22 cellular contexts compared by ENCODE assay signal in genomic region chr11:1506981-1507380, GRCh38. TPM values are rescaled to one million over a fixed set of nuclear protein-coding genes. Genes with fewer than 3 reads are reported as not detected.
DNase-seq lines count a peak whose midpoint lies in the region; ATAC-seq, FAIRE-seq and TF ChIP-seq lines count a peak whose summit lies in the region.
"Had no signal": no experiment of that assay in that cellular context is flagged by ENCODE, and none has a peak within 500 bp of the region (broad histone marks: within the 10 kb centered on the region; RNA-seq: fewer than 3 reads in every experiment).

No MANE protein-coding gene starts in this region.

- no peak overlapping the region for H3K23ac ChIP-seq in H1 (ENCODE audit: insufficient read length)
- peak overlapping the region; percentile 91 for H3K23ac ChIP-seq in neuronal stem cell (ENCODE audit: low read depth, low read length, poor library complexity)

- H3K4me3 ChIP-seq in right atrium auricular region: no peak overlapping the region
- H3K4me3 ChIP-seq in H1 (ENCODE audit: extremely low read depth in 1 of 4, insufficient read depth in 2 of 4, low read depth in 3 of 4, low read length in 4 of 4): no peak overlapping the region
- H3K4me3 ChIP-seq in neuronal stem cell (ENCODE audit: low read length in 2 of 2): no peak overlapping the region
- H3K4me3 ChIP-seq: dorsolateral prefrontal cortex, Peyer's patch, SJCRH30, transverse colon had no signal

- no peaks in the 10 kb centered on the region for H3K23me2 ChIP-seq in H1 (ENCODE audit: low read depth, low read length)

- H3K56ac ChIP-seq in H1 (replicated peaks; ENCODE audit: insufficient read length, low read depth, low read length): no peak overlapping the region

- no peak overlapping the region; the same call in 1 of the 2 replicates for H3K18ac ChIP-seq in H1 (ENCODE audit: extremely low read depth, low read length)
- H3K18ac ChIP-seq in neuronal stem cell (ENCODE audit: low read length): peak overlapping the region; percentile 80

- TF ChIP-seq POLR2A in H1 (IDR thresholded peaks at IDR 0.05; ENCODE audit: control extremely low read depth in 1 of 2, low read depth in 2 of 2, low read length in 2 of 2): no peak

- ATAC-seq in Right ventricle myocardium superior (ENCODE audit: poor library complexity) (no peak), GM18907 (IDR thresholded peaks at IDR 0.05; ENCODE audit: unreplicated experiment) (no peak)
- ATAC-seq: activated CD8-positive, alpha-beta memory T cell treated with anti-CD3 and anti-CD28 coated beads, Interleukin-2, amount 10 ng/mL, durations not matched to agents 7 days and 5 days had no signal

- H3K4me2 ChIP-seq in H1 (ENCODE audit: insufficient read depth in 1 of 2, low read depth in 2 of 2, low read length in 2 of 2) (no peak overlapping the region), neuronal stem cell (ENCODE audit: insufficient read depth, low read length, poor library complexity, severe bottlenecking) (no peak overlapping the region)

- H4K8ac ChIP-seq in H1 (ENCODE audit: extremely low read depth, insufficient read depth, low read length) (no peak overlapping the region), neuronal stem cell (ENCODE audit: low read depth, low read length) (no peak overlapping the region)

- no peak for TF ChIP-seq EP300 in H1 (IDR thresholded peaks at IDR 0.05; ENCODE audit: borderline replicate concordance in 1 of 2, low read depth in 2 of 2, low read length in 2 of 2)

- H3K14ac ChIP-seq in H1 (ENCODE audit: insufficient read length): no peak overlapping the region
- peak overlapping the region; percentile 90 for H3K14ac ChIP-seq in neuronal stem cell (ENCODE audit: low read length)

- H2BK12ac ChIP-seq in H1 (ENCODE audit: low read depth, low read length) (0 out of 2 replicates have a peak overlapping the region, but pooled peaks have one; percentile 39), neuronal stem cell (ENCODE audit: low read length) (peak overlapping the region; percentile 14)

- no peak for TF ChIP-seq RAD21 in H1 (IDR thresholded peaks at IDR 0.05 in 1 of 2, conservative IDR thresholded peaks at IDR 0.05 in 1 of 2; ENCODE audit: low read depth in 2 of 2, low read length in 2 of 2)

- no peak overlapping the region for H3K27ac ChIP-seq in right atrium auricular region
- peak overlapping the region; percentile 24; the same call in 1 of the 2 replicates for H3K27ac ChIP-seq in H1 (ENCODE audit: low read depth, low read length)
- H3K27ac ChIP-seq in neuronal stem cell (replicated peaks; ENCODE audit: low read length): no peak overlapping the region
- H3K27ac ChIP-seq: Peyer's patch, SJCRH30 had no signal

- TF ChIP-seq CTCF in right atrium auricular region (IDR thresholded peaks at IDR 0.05) (no peak), H1 (IDR thresholded peaks at IDR 0.05; ENCODE audit: control extremely low read depth in 1 of 3, insufficient read depth in 1 of 3, low read depth in 1 of 3, low read length in 3 of 3) (no peak)

- DNase-seq in Right ventricle myocardium superior: peak; percentile 41
- DNase-seq in right atrium auricular region (ENCODE audit: low spot score): no peak
- DNase-seq in H1 (ENCODE audit: low read depth in 1 of 2, low spot score in 2 of 2): no peak
- no peak for DNase-seq in neuronal stem cell (ENCODE audit: low spot score)
- no peak for DNase-seq in AG08396 (ENCODE audit: low spot score)
- DNase-seq in medulla oblongata (ENCODE audit: extremely low spot score): no peak
- DNase-seq in GDM1 (lab: John Stamatoyannopoulos, UW): no peak
- DNase-seq: activated CD4-positive, alpha-beta T cell treated with anti-CD3 and anti-CD28 coated beads, Interleukin-2, amount 10 ng/mL, durations not matched to agents 7 days and 5 days; activated CD8-positive, alpha-beta memory T cell treated with anti-CD3 and anti-CD28 coated beads, Interleukin-2, amount 10 ng/mL, durations not matched to agents 7 days and 5 days; activated naive CD4-positive, alpha-beta T cell treated with anti-CD3 and anti-CD28 coated beads for 36 hours; BE2C; DMS53; NCI-H748 treated with DMSO at 0.1 percent for 48 hours; Peyer's patch; SJCRH30; transverse colon had no signal

- no peaks in the 10 kb centered on the region for H3K27me3 ChIP-seq in right atrium auricular region
- H3K27me3 ChIP-seq in H1 (replicated peaks in 1 of 4; ENCODE audit: control insufficient read depth in 3 of 4, extremely low read depth in 1 of 4, insufficient read depth in 3 of 4, low read length in 3 of 4): no peaks in the 10 kb centered on the region
- no peaks in the 10 kb centered on the region for H3K27me3 ChIP-seq in neuronal stem cell (ENCODE audit: control insufficient read depth in 3 of 3, insufficient read depth in 3 of 3, low read depth in 1 of 3, low read length in 3 of 3)
- H3K27me3 ChIP-seq: BE2C, dorsolateral prefrontal cortex, Peyer's patch, SJCRH30, transverse colon had no signal

- H3K4me1 ChIP-seq in right atrium auricular region (peaks cover 0 to 79% of the 10 kb centered on the region in 2 donors), H1 (replicated peaks in 1 of 4; ENCODE audit: control insufficient read depth in 3 of 4, insufficient read depth in 4 of 4, low read length in 3 of 4) (peaks cover 0 to 18% (median 9%) of the 10 kb centered on the region in 4 experiments; a peak in 3 of 7 replicates), neuronal stem cell (ENCODE audit: control insufficient read depth in 2 of 2, insufficient read depth in 1 of 2, low read depth in 1 of 2, low read length in 2 of 2) (peaks cover 5 to 22% of the 10 kb centered on the region in 2 donors)
- H3K4me1 ChIP-seq: BE2C, SJCRH30 had no signal

- 0 out of 2 replicates have a peak overlapping the region, but pooled peaks have one; percentile 46 for H2BK15ac ChIP-seq in H1 (ENCODE audit: low read length)
- H2BK15ac ChIP-seq in neuronal stem cell (ENCODE audit: low read length): no peak overlapping the region

- H3K79me2 ChIP-seq in H1 (ENCODE audit: control insufficient read depth in 1 of 2, insufficient read depth in 2 of 2, low read length in 2 of 2): peaks cover 0 to 25% of the 10 kb centered on the region in 2 experiments; a peak in 1 of 4 replicates

- FAIRE-seq in H1 (lab: Jason Lieb, UNC): no peak
- FAIRE-seq: astrocyte, endothelial cell of umbilical vein, G401.6, HTR-8/SVneo had no signal

- H3K9ac ChIP-seq in H1 (replicated peaks in 1 of 4; ENCODE audit: extremely low read depth in 1 of 4, low read depth in 3 of 4, low read length in 3 of 4) (no peak overlapping the region), neuronal stem cell (ENCODE audit: low read depth, low read length, poor library complexity) (peak overlapping the region; percentile 16)

- peaks cover 5 to 16% of the 10 kb centered on the region in 2 experiments for H4K20me1 ChIP-seq in H1 (replicated peaks in 1 of 2; ENCODE audit: control insufficient read depth in 1 of 2, insufficient read depth in 2 of 2, low read length in 2 of 2)

- H2AK5ac ChIP-seq in H1 (ENCODE audit: low read depth, low read length) (peak overlapping the region; percentile 53; the same call in 1 of the 2 replicates), neuronal stem cell (ENCODE audit: low read depth, low read length) (peak overlapping the region; percentile 12)

- no peak overlapping the region for H2BK120ac ChIP-seq in H1 (replicated peaks; ENCODE audit: low read depth, low read length)
- H2BK120ac ChIP-seq in neuronal stem cell (ENCODE audit: low read depth, low read length): no peak overlapping the region

- CTCF ChIA-PET in H1 (lab: Charles Lee; ENCODE audit: partially characterized antibody): interaction anchor here (0.8 to 2.3 kb wide), 9 partner anchors 9 to 67 kb away, joined by 3 to 8 read pairs (median 5); no protein-coding TSS in a partner anchor

- H2AFZ ChIP-seq in H1 (ENCODE audit: low read length) (no peak overlapping the region), neuronal stem cell (ENCODE audit: low read length) (no peak overlapping the region)

- POLR2A ChIA-PET in H1 (lab: Charles Lee; ENCODE audit: partially characterized antibody): no interaction called here

- no peak overlapping the region for H4K5ac ChIP-seq in H1 (ENCODE audit: insufficient read length, low read depth, low read length)

- H2BK20ac ChIP-seq in H1 (ENCODE audit: low read length): no peak overlapping the region

- H3K4ac ChIP-seq in H1 (replicated peaks; ENCODE audit: insufficient read length, low read depth, low read length): no peak overlapping the region
- H3K4ac ChIP-seq in neuronal stem cell (ENCODE audit: low read length): no peak overlapping the region

- H3K79me1 ChIP-seq in H1 (ENCODE audit: low read depth, low read length): peaks cover 17% of the 10 kb centered on the region
- H3K79me1 ChIP-seq in neuronal stem cell (ENCODE audit: low read depth, low read length): peaks cover 9% of the 10 kb centered on the region

- 90% methylated on average over 9 of the region's 9 CpGs; no CpG with 5 or more reads in 1 of the 2 experiments for WGBS in H1 (ENCODE audit: extremely low coverage in 1 of 2, insufficient coverage in 1 of 2, insufficient read length in 1 of 2, insufficient replicate concordance in 2 of 2, low coverage in 1 of 2, low lambda C conversion rate in 2 of 2, missing lambda C conversion rate in 1 of 2), 2 experiments
- no CpG with 5 or more reads among the region's 9 CpGs for WGBS in neuronal stem cell (ENCODE audit: extremely low coverage in 2 of 2, insufficient read length in 2 of 2, insufficient replicate concordance in 1 of 2), 2 donors

- H3K36me3 ChIP-seq in right atrium auricular region (no peaks in the 10 kb centered on the region), H1 (ENCODE audit: control insufficient read depth in 2 of 4, insufficient read depth in 4 of 4, low read length in 3 of 4) (no peaks in the 10 kb centered on the region), neuronal stem cell (replicated peaks in 1 of 2; ENCODE audit: control insufficient read depth in 2 of 2, insufficient read depth in 2 of 2, low read length in 2 of 2) (no peaks in the 10 kb centered on the region)
- H3K36me3 ChIP-seq: BE2C, Peyer's patch, SJCRH30, transverse colon had no signal

- no peak overlapping the region for H4K91ac ChIP-seq in H1 (replicated peaks; ENCODE audit: insufficient read length, low read length)
- H4K91ac ChIP-seq in neuronal stem cell (ENCODE audit: low read depth, low read length, poor library complexity): no peak overlapping the region

- H2BK5ac ChIP-seq in H1 (ENCODE audit: low read depth, low read length) (peak overlapping the region; percentile 39; the same call in 1 of the 2 replicates), neuronal stem cell (ENCODE audit: low read length) (no peak overlapping the region)

- H3K9me3 ChIP-seq in right atrium auricular region: no peaks in the 10 kb centered on the region
- no peaks in the 10 kb centered on the region for H3K9me3 ChIP-seq in H1 (ENCODE audit: insufficient read depth in 2 of 2, low read depth in 1 of 2, low read length in 1 of 2)
- H3K9me3 ChIP-seq in neuronal stem cell (replicated peaks in 1 of 2; ENCODE audit: control insufficient read depth in 2 of 2, insufficient read depth in 1 of 2, low read depth in 1 of 2, low read length in 2 of 2): no peaks in the 10 kb centered on the region
- H3K9me3 ChIP-seq: BE2C, Peyer's patch, SJCRH30, transverse colon had no signal

- intact Hi-C loops in Right ventricle myocardium superior (cut with DNase I): no loop called here

RNA-seq across cellular contexts. Expression of gene MOB2, which starts 20.4 kb away (rescaled TPM):
- total RNA-seq in Right ventricle myocardium superior (46.1 TPM), right atrium auricular region (10 to 100 TPM; 22.0 to 27.9 TPM)
- 18.3 and 18.6 TPM in 2 replicates for total RNA-seq in H1 (2021; fragmentation: NEBNext Ultra II Directional; extraction: Animal tissue kit (Norgen Biotek cat#: 25700))
- polyA plus RNA-seq in H1 (2011; rRNA removed): 28.2 and 28.5 TPM in 2 replicates
- polyA plus RNA-seq in H1 (2011; cell fraction: cytosol; rRNA removed): 37.2 TPM
- polyA plus RNA-seq in H1 (2011; cell fraction: nucleus; rRNA removed): 34.8 TPM
- 15.1 to 24.8 TPM (median 22.8 TPM) in 4 replicates for polyA plus RNA-seq in H1 (2012, experiment 1 of 2)
- 22.6 TPM for polyA plus RNA-seq in H1 (2012, experiment 2 of 2)
- polyA plus RNA-seq in H1 (2013, experiment 1 of 2): 9.6 TPM
- polyA plus RNA-seq in H1 (2013, experiment 2 of 2): 9.7 TPM
- 33.6 and 38.3 TPM in 2 replicates for polyA minus RNA-seq in H1 (2011; rRNA and poly(A)+ RNA removed)
- polyA minus RNA-seq in H1 (2011; cell fraction: cytosol; rRNA and poly(A)+ RNA removed): 17.2 TPM
- 14.7 TPM for polyA minus RNA-seq in H1 (2011; cell fraction: nucleus; rRNA and poly(A)+ RNA removed)
- polyA plus RNA-seq in neuronal stem cell (2013, experiment 1 of 2): 11.1 TPM
- polyA plus RNA-seq in neuronal stem cell (2013, experiment 2 of 2): 11.5 TPM
